In genomic region chr1:219898375-219898774, GRCh38 we compare ENCODE assay signal across 37 cellular contexts. TPM values are rescaled to one million over a fixed set of nuclear protein-coding genes. Genes with fewer than 3 reads are reported as not detected.
"Had no signal": no experiment of that assay in that cellular context is flagged by ENCODE, and none has a peak within 500 bp of the region (broad histone marks: within the 10 kb centered on the region; RNA-seq: fewer than 3 reads in every experiment).

No MANE protein-coding gene starts in this region.

- H3K36me3 Mint-ChIP-seq: activated naive CD4-positive, alpha-beta T cell treated with anti-CD3 and anti-CD28 coated beads, Interleukin-2, amount 10 ng/mL, durations not matched to agents 7 days and 5 days; activated naive CD4-positive, alpha-beta T cell treated with anti-CD3 and anti-CD28 coated beads, Interleukin-2, amount 50 U/mL, for 72 hours; activated naive CD8-positive, alpha-beta T cell treated with anti-CD3 and anti-CD28 coated beads, Interleukin-2, amount 10 ng/mL, durations not matched to agents 7 days and 5 days; brain had no signal

- H3K9me3 ChIP-seq: ascending aorta, breast epithelium, colonic mucosa, esophagus squamous epithelium, heart right ventricle had no signal

- H3K27ac ChIP-seq: ascending aorta, breast epithelium, cardiac muscle cell, colonic mucosa, epithelial cell of prostate, esophagus squamous epithelium, gastroesophageal sphincter, heart right ventricle, WERI-Rb-1 had no signal

- H3K27ac Mint-ChIP-seq: activated CD4-positive, alpha-beta memory T cell treated with anti-CD3 and anti-CD28 coated beads, Interleukin-2, amount 10 ng/mL, durations not matched to agents 7 days and 5 days; activated CD4-positive, alpha-beta T cell treated with anti-CD3 and anti-CD28 coated beads for 36 hours; activated CD4-positive, alpha-beta T cell treated with anti-CD3 and anti-CD28 coated beads, Interleukin-2, amount 10 ng/mL, durations not matched to agents 7 days and 5 days; activated naive CD4-positive, alpha-beta T cell treated with anti-CD3 and anti-CD28 coated beads, Interleukin-2, amount 10 ng/mL, durations not matched to agents 7 days and 5 days; activated naive CD8-positive, alpha-beta T cell treated with anti-CD3 and anti-CD28 coated beads, Interleukin-2, amount 10 ng/mL, durations not matched to agents 7 days and 5 days; activated T-cell treated with anti-CD3 and anti-CD28 coated beads, Interleukin-2, amount 50 U/mL, for 24 hours; activated T-cell treated with anti-CD3 and anti-CD28 coated beads, Interleukin-2, amount 50 U/mL, for 72 hours; brain had no signal

- H3K27me3 ChIP-seq: ascending aorta, breast epithelium, cardiac muscle cell, esophagus squamous epithelium, gastroesophageal sphincter had no signal

- H3K4me3 Mint-ChIP-seq: activated CD4-positive, alpha-beta memory T cell treated with anti-CD3 and anti-CD28 coated beads, Interleukin-2, amount 10 ng/mL, durations not matched to agents 7 days and 5 days; activated CD4-positive, alpha-beta T cell treated with anti-CD3 and anti-CD28 coated beads for 36 hours; activated CD4-positive, alpha-beta T cell treated with anti-CD3 and anti-CD28 coated beads, Interleukin-2, amount 10 ng/mL, durations not matched to agents 7 days and 5 days; activated naive CD4-positive, alpha-beta T cell treated with anti-CD3 and anti-CD28 coated beads, Interleukin-2, amount 10 ng/mL, durations not matched to agents 7 days and 5 days; activated naive CD8-positive, alpha-beta T cell treated with anti-CD3 and anti-CD28 coated beads, Interleukin-2, amount 10 ng/mL, durations not matched to agents 7 days and 5 days; activated T-cell treated with anti-CD3 and anti-CD28 coated beads, Interleukin-2, amount 50 U/mL, for 24 hours; activated T-cell treated with anti-CD3 and anti-CD28 coated beads, Interleukin-2, amount 50 U/mL, for 72 hours; brain had no signal

- DNase-seq: activated CD4-positive, alpha-beta memory T cell treated with anti-CD3 and anti-CD28 coated beads, Interleukin-2, amount 10 ng/mL, durations not matched to agents 7 days and 5 days; activated CD4-positive, alpha-beta T cell treated with anti-CD3 and anti-CD28 coated beads for 36 hours; activated CD4-positive, alpha-beta T cell treated with anti-CD3 and anti-CD28 coated beads, Interleukin-2, amount 10 ng/mL, durations not matched to agents 7 days and 5 days; activated CD4-positive, alpha-beta T cell treated with anti-CD3 and anti-CD28 coated beads, Interleukin-2, amount 50 U/mL, for 4 hours; activated CD4-positive, CD25-positive, alpha-beta regulatory T cell; activated CD4-positive, CD25-positive, alpha-beta regulatory T cell treated with anti-CD3 and anti-CD28 coated beads, Interleukin-2, amount 50 U/mL, for 72 hours; activated CD8-positive, alpha-beta memory T cell treated with anti-CD3 and anti-CD28 coated beads, Interleukin-2, amount 50 U/mL, for 48 hours; activated gamma-delta T cell; activated naive CD4-positive, alpha-beta T cell; activated naive CD4-positive, alpha-beta T cell treated with anti-CD3 and anti-CD28 coated beads, Interleukin-2, amount 10 ng/mL, durations not matched to agents 7 days and 5 days; activated naive CD8-positive, alpha-beta T cell treated with anti-CD3 and anti-CD28 coated beads, Interleukin-2, amount 10 ng/mL, durations not matched to agents 7 days and 5 days; activated T-cell treated with anti-CD3 and anti-CD28 coated beads for 4 hours; activated T-cell treated with anti-CD3 and anti-CD28 coated beads, Interleukin-2, amount 50 U/mL, for 24 hours; activated T-cell treated with anti-CD3 and anti-CD28 coated beads, Interleukin-2, amount 50 U/mL, for 72 hours; central memory CD4-positive, alpha-beta T cell; cerebellar nuclear complex; colonic mucosa; effector CD8-positive, alpha-beta T cell; esophagus squamous epithelium; foreskin melanocyte; heart right ventricle; T-helper 2 cell; WERI-Rb-1 had no signal

- H3K9me3 Mint-ChIP-seq: activated CD4-positive, alpha-beta memory T cell treated with anti-CD3 and anti-CD28 coated beads, Interleukin-2, amount 10 ng/mL, durations not matched to agents 7 days and 5 days; activated CD4-positive, alpha-beta T cell treated with anti-CD3 and anti-CD28 coated beads, Interleukin-2, amount 10 ng/mL, durations not matched to agents 7 days and 5 days; activated naive CD4-positive, alpha-beta T cell treated with anti-CD3 and anti-CD28 coated beads, Interleukin-2, amount 10 ng/mL, durations not matched to agents 7 days and 5 days; activated naive CD8-positive, alpha-beta T cell treated with anti-CD3 and anti-CD28 coated beads, Interleukin-2, amount 10 ng/mL, durations not matched to agents 7 days and 5 days; activated T-cell treated with anti-CD3 and anti-CD28 coated beads, Interleukin-2, amount 50 U/mL, for 24 hours; activated T-cell treated with anti-CD3 and anti-CD28 coated beads, Interleukin-2, amount 50 U/mL, for 72 hours had no signal

- ATAC-seq: activated CD4-positive, alpha-beta T cell treated with anti-CD3 and anti-CD28 coated beads for 36 hours; activated naive CD4-positive, alpha-beta T cell treated with anti-CD3 and anti-CD28 coated beads, Interleukin-2, amount 50 U/mL, for 72 hours; activated T-cell treated with anti-CD3 and anti-CD28 coated beads, Interleukin-2, amount 50 U/mL, for 72 hours; gastroesophageal sphincter; heart right ventricle had no signal

- H3K27me3 Mint-ChIP-seq: activated CD4-positive, alpha-beta memory T cell treated with anti-CD3 and anti-CD28 coated beads, Interleukin-2, amount 10 ng/mL, durations not matched to agents 7 days and 5 days; activated CD4-positive, alpha-beta T cell treated with anti-CD3 and anti-CD28 coated beads, Interleukin-2, amount 10 ng/mL, durations not matched to agents 7 days and 5 days; activated naive CD4-positive, alpha-beta T cell treated with anti-CD3 and anti-CD28 coated beads, Interleukin-2, amount 10 ng/mL, durations not matched to agents 7 days and 5 days; activated T-cell treated with anti-CD3 and anti-CD28 coated beads, Interleukin-2, amount 50 U/mL, for 24 hours had no signal

- H3K36me3 ChIP-seq: ascending aorta, breast epithelium, cardiac muscle cell, colonic mucosa, esophagus squamous epithelium, gastroesophageal sphincter, heart right ventricle, WERI-Rb-1 had no signal

- H3K4me1 Mint-ChIP-seq: activated CD4-positive, alpha-beta memory T cell treated with anti-CD3 and anti-CD28 coated beads, Interleukin-2, amount 10 ng/mL, durations not matched to agents 7 days and 5 days; activated CD4-positive, alpha-beta T cell treated with anti-CD3 and anti-CD28 coated beads for 36 hours; activated CD4-positive, alpha-beta T cell treated with anti-CD3 and anti-CD28 coated beads, Interleukin-2, amount 10 ng/mL, durations not matched to agents 7 days and 5 days; activated naive CD4-positive, alpha-beta T cell treated with anti-CD3 and anti-CD28 coated beads, Interleukin-2, amount 10 ng/mL, durations not matched to agents 7 days and 5 days; activated naive CD8-positive, alpha-beta T cell treated with anti-CD3 and anti-CD28 coated beads, Interleukin-2, amount 10 ng/mL, durations not matched to agents 7 days and 5 days; brain had no signal

- H3K4me3 ChIP-seq: ascending aorta, breast epithelium, cardiac muscle cell, colonic mucosa, esophagus squamous epithelium, gastroesophageal sphincter, heart right ventricle had no signal

- H3K4me1 ChIP-seq: ascending aorta, breast epithelium, colonic mucosa, esophagus squamous epithelium, gastroesophageal sphincter, heart right ventricle had no signal

RNA-seq across cellular contexts. Expression of gene SLC30A10, which starts 30.0 kb away (rescaled TPM):
- total RNA-seq: activated CD4-positive, alpha-beta memory T cell treated with anti-CD3 and anti-CD28 coated beads, Interleukin-2, amount 10 ng/mL, durations not matched to agents 7 days and 5 days; activated CD4-positive, alpha-beta T cell treated with anti-CD3 and anti-CD28 coated beads for 36 hours; activated CD4-positive, alpha-beta T cell treated with anti-CD3 and anti-CD28 coated beads, Interleukin-2, amount 10 ng/mL, durations not matched to agents 7 days and 5 days; activated naive CD4-positive, alpha-beta T cell treated with anti-CD3 and anti-CD28 coated beads, Interleukin-2, amount 50 U/mL, for 72 hours; activated naive CD8-positive, alpha-beta T cell treated with anti-CD3 and anti-CD28 coated beads, Interleukin-2, amount 10 ng/mL, durations not matched to agents 7 days and 5 days; activated T-cell treated with anti-CD3 and anti-CD28 coated beads, Interleukin-2, amount 50 U/mL, for 72 hours; ascending aorta; breast epithelium; dermis microvascular lymphatic vessel endothelial cell; endothelial cell of umbilical vein; esophagus squamous epithelium; fibroblast of lung; fibroblast of villous mesenchyme; gastroesophageal sphincter; glomerular endothelial cell; T-helper 1 cell treated with Interleukin-12 subunit alpha and Interleukin-12 subunit beta and Interleukin-4 antibody, amounts not matched to agents 30 ng/mL and 1 ng/mL, for 36 hours had no signal
- polyA plus RNA-seq: endothelial cell of umbilical vein, esophagus, fibroblast of lung had no signal
